1 cellular context compared by ENCODE assay signal in the genomic region with DNA sequence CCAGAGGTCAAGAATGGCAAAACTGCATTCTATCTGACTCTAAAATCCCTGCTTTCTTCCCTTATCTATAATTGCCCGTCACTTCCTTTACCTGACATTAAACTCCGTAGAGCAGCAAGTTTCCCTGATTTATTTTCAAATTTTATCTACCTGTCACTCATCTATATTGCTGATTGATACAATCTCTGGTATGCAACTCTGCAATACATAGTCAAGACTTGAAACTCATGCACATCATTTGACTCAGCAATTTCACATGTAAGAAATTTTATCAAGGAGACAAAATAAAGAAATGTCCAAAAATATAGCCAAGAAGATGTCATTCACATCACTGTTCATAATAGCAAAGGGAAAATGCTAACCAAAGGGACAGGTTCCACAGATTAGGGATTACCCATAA.
TF ChIP-seq lines count a peak whose summit lies in the region.

No MANE protein-coding gene starts in this region.

TF ChIP-seq in HepG2, 621 proteins besides CTCF, POLR2A, EP300 and RAD21:
- no peak for TF ChIP-seq ZNF333 (CRISPR knock-in tag; IDR thresholded peaks at IDR 0.05; ENCODE audit: borderline replicate concordance)
- no peak for TF ChIP-seq ZNF672 (CRISPR knock-in tag; IDR thresholded peaks at IDR 0.05)
- TF ChIP-seq TSC22D2 (CRISPR knock-in tag; IDR thresholded peaks at IDR 0.05; ENCODE audit: borderline replicate concordance), result no peak
- TF ChIP-seq, protein P1, sequence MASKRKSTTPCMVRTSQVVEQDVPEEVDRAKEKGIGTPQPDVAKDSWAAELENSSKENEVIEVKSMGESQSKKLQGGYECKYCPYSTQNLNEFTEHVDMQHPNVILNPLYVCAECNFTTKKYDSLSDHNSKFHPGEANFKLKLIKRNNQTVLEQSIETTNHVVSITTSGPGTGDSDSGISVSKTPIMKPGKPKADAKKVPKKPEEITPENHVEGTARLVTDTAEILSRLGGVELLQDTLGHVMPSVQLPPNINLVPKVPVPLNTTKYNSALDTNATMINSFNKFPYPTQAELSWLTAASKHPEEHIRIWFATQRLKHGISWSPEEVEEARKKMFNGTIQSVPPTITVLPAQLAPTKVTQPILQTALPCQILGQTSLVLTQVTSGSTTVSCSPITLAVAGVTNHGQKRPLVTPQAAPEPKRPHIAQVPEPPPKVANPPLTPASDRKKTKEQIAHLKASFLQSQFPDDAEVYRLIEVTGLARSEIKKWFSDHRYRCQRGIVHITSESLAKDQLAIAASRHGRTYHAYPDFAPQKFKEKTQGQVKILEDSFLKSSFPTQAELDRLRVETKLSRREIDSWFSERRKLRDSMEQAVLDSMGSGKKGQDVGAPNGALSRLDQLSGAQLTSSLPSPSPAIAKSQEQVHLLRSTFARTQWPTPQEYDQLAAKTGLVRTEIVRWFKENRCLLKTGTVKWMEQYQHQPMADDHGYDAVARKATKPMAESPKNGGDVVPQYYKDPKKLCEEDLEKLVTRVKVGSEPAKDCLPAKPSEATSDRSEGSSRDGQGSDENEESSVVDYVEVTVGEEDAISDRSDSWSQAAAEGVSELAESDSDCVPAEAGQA (IDR thresholded peaks at IDR 0.05; ENCODE audit: low read depth), result no peak
- TF ChIP-seq, protein P1 (CRISPR knock-in tag; IDR thresholded peaks at IDR 0.05; ENCODE audit: borderline replicate concordance), result no peak
- TF ChIP-seq MAFF (IDR thresholded peaks at IDR 0.05; ENCODE audit: low read depth, low read length), result peak; percentile 47; the same call in 1 of the 2 replicates
- no peak for TF ChIP-seq NFKBIZ (CRISPR knock-in tag; IDR thresholded peaks at IDR 0.05)
- no peak for TF ChIP-seq U2AF2 (IDR thresholded peaks at IDR 0.05; ENCODE audit: low read depth, low read length)
- no peak for TF ChIP-seq SMAD3 (CRISPR knock-in tag; IDR thresholded peaks at IDR 0.05)
- TF ChIP-seq MAFK (conservative IDR thresholded peaks at IDR 0.05 in 1 of 2, IDR thresholded peaks at IDR 0.05 in 1 of 2; ENCODE audit: low read length in 2 of 2), result peak; percentile 24 to 55; a peak in 2 of 4 replicates
- TF ChIP-seq XRCC5 (optimal IDR thresholded peaks at IDR 0.05; ENCODE audit: low read length), result no peak
- TF ChIP-seq, protein P2, sequence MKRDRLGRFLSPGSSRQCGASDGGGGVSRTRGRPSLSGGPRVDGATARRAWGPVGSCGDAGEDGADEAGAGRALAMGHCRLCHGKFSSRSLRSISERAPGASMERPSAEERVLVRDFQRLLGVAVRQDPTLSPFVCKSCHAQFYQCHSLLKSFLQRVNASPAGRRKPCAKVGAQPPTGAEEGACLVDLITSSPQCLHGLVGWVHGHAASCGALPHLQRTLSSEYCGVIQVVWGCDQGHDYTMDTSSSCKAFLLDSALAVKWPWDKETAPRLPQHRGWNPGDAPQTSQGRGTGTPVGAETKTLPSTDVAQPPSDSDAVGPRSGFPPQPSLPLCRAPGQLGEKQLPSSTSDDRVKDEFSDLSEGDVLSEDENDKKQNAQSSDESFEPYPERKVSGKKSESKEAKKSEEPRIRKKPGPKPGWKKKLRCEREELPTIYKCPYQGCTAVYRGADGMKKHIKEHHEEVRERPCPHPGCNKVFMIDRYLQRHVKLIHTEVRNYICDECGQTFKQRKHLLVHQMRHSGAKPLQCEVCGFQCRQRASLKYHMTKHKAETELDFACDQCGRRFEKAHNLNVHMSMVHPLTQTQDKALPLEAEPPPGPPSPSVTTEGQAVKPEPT (CRISPR knock-in tag; IDR thresholded peaks at IDR 0.05; ENCODE audit: low read depth), result no peak
- no peak for TF ChIP-seq ZBTB33 (CRISPR knock-in tag; IDR thresholded peaks at IDR 0.05)
